Comparison of ENCODE assay signal across 14 cellular contexts in the genomic region with DNA sequence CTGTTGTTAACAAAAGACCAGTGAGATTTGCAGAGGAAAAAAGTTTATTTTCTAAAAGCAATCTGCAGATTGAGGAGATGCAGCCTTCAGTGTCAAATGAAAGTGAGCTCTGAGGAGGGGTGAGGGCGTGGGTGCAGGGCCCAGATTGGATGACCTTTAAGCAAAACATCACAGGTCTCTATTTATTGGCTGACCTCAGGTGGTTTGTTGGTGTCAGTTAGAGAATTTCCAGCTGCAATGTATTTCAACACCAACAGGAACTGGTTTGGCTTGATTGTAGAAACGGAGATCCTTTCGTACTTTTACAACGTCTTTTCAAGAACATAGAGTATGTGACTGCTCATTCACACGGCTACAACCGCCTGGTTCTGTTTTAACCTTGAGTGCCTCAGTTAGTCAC.
A peak's percentile ranks its signal among the peaks of the same experiment; 100 is the strongest.
DNase-seq lines count a peak whose midpoint lies in the region; ATAC-seq and TF ChIP-seq lines count a peak whose summit lies in the region.
"Had no signal": no experiment of that assay in that cellular context is flagged by ENCODE, and none has a peak within 500 bp of the region (broad histone marks: within the 10 kb centered on the region; RNA-seq: fewer than 3 reads in every experiment).

No MANE protein-coding gene starts in this region.

- H3K36me3 Mint-ChIP-seq in activated naive CD8-positive, alpha-beta T cell treated with anti-CD3 and anti-CD28 coated beads for 36 hours = no peaks in the 10 kb centered on the region

- H3K27me3 ChIP-seq in MM.1S (replicated peaks; ENCODE audit: insufficient read depth, low read length) (no peaks in the 10 kb centered on the region), foreskin keratinocyte (no peaks in the 10 kb centered on the region)
- H3K27me3 ChIP-seq: BE2C had no signal

- H2AFZ ChIP-seq in MM.1S (ENCODE audit: low read length) = 0 out of 2 replicates have a peak overlapping the region, but pooled peaks have one; percentile 20

- ATAC-seq in GM18502 (IDR thresholded peaks at IDR 0.05; ENCODE audit: poor library complexity, unreplicated experiment) = peak; percentile 69
- ATAC-seq in GM21723 (IDR thresholded peaks at IDR 0.05; ENCODE audit: unreplicated experiment) = peak; percentile 81
- no peak for ATAC-seq in foreskin keratinocyte
- ATAC-seq in HG02884 (IDR thresholded peaks at IDR 0.05; ENCODE audit: unreplicated experiment) = no peak

- H3K27ac Mint-ChIP-seq in activated naive CD8-positive, alpha-beta T cell treated with anti-CD3 and anti-CD28 coated beads for 36 hours = no peak overlapping the region

- H3K27ac ChIP-seq in MM.1S (ENCODE audit: low read length) (peak overlapping the region; percentile 7; the same call in 1 of the 2 replicates), foreskin keratinocyte (no peak overlapping the region)

- no peaks in the 10 kb centered on the region for H3K79me2 ChIP-seq in MM.1S (ENCODE audit: low read length)

- no peak overlapping the region for H3K4me3 ChIP-seq in MM.1S (ENCODE audit: low read length)
- H3K4me3 ChIP-seq: lung had no signal

- no peak overlapping the region for H3K4me3 Mint-ChIP-seq in activated naive CD8-positive, alpha-beta T cell treated with anti-CD3 and anti-CD28 coated beads for 36 hours

- no peaks in the 10 kb centered on the region for H3K27me3 Mint-ChIP-seq in activated naive CD8-positive, alpha-beta T cell treated with anti-CD3 and anti-CD28 coated beads for 36 hours

- H3K9ac ChIP-seq in MM.1S (ENCODE audit: low read length) = no peak overlapping the region

- H3K36me3 ChIP-seq in MM.1S (replicated peaks; ENCODE audit: insufficient read depth, low read length) = no peaks in the 10 kb centered on the region
- H3K36me3 ChIP-seq: BE2C had no signal

- H3K9me3 Mint-ChIP-seq in activated naive CD8-positive, alpha-beta T cell treated with anti-CD3 and anti-CD28 coated beads for 36 hours = peaks cover 1% of the 10 kb centered on the region

- H3K4me2 ChIP-seq in MM.1S (ENCODE audit: low read depth, low read length) = peak overlapping the region; percentile 48

- H3F3A ChIP-seq in MM.1S (ENCODE audit: insufficient read depth, low read length) = no peaks in the 10 kb centered on the region

- TF ChIP-seq CTCF in MM.1S (IDR thresholded peaks at IDR 0.05; ENCODE audit: low read length) = no peak
- no peak for TF ChIP-seq CTCF in foreskin keratinocyte (conservative IDR thresholded peaks at IDR 0.05)

- DNase-seq in MM.1S (peak; percentile 46), foreskin keratinocyte (peak; percentile 11 to 32), DMS 273 treated with DMSO at 0.1 percent for 48 hours (lab: John Stamatoyannopoulos, UW) (no peak), GF-D8 (lab: John Stamatoyannopoulos, UW) (no peak)
- no peak for DNase-seq in activated naive CD8-positive, alpha-beta T cell treated with anti-CD3 and anti-CD28 coated beads for 36 hours
- DNase-seq: activated naive CD4-positive, alpha-beta T cell treated with Interleukin-2 at 50 U/mL for 16 hours; BE2C; NCI-H1105 treated with DMSO at 0.1 percent for 48 hours; NCI-H446 treated with DMSO at 0.1 percent for 48 hours; small intestine had no signal

- no peaks in the 10 kb centered on the region for H3K9me3 ChIP-seq in MM.1S (replicated peaks; ENCODE audit: insufficient read depth, low read length)
- H3K9me3 ChIP-seq: BE2C had no signal

- H3K4me1 Mint-ChIP-seq in activated naive CD8-positive, alpha-beta T cell treated with anti-CD3 and anti-CD28 coated beads for 36 hours = no peaks in the 10 kb centered on the region

- H3K4me1 ChIP-seq in MM.1S (ENCODE audit: low read length) (peaks cover 9% of the 10 kb centered on the region; the same call in 1 of the 2 replicates), foreskin keratinocyte (no peaks in the 10 kb centered on the region)
- H3K4me1 ChIP-seq: BE2C had no signal

- no peaks in the 10 kb centered on the region for H4K20me1 ChIP-seq in MM.1S (ENCODE audit: insufficient read depth, low read length)

- H3K9me2 ChIP-seq in MM.1S (replicated peaks; ENCODE audit: insufficient read depth, low read length) = no peaks in the 10 kb centered on the region

Comparison
In these comparisons a context has a peak if more than half of its experiments do, and no peak if none do; other contexts are left out.
1. ATAC-seq: peak in GM18502 (single experiment) and GM21723 (single experiment); none in foreskin keratinocyte (single experiment) and HG02884 (single experiment).
2. DNase-seq: peak in MM.1S (single experiment) and foreskin keratinocyte (2 of 2); none in DMS 273 treated with DMSO at 0.1 percent for 48 hours (single experiment), GF-D8 (single experiment) and activated naive CD8-positive, alpha-beta T cell treated with anti-CD3 and anti-CD28 coated beads for 36 hours (single experiment).